Comparison of ENCODE assay signal across 28 cellular contexts in the genomic region with DNA sequence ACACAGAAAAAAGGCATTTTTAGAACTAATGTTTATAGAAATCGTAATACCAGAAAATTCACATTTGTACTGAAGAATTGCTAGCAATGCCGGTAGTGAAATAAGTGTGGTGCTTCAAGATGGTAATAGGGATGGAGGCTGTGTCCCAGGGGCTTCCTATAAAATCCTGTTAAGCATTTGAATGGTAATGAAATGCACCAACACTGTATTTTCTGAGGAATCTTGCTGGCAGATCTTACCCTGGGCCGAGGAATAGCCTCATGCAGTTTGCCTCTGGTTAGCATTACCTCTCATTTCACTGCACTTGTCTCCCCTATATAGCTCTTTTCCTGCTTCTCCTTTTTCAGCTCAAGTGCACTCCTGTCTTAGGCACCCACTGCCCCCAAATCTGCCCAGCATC.
"Had no signal": no experiment of that assay in that cellular context is flagged by ENCODE, and none has a peak within 500 bp of the region (broad histone marks: within the 10 kb centered on the region; RNA-seq: fewer than 3 reads in every experiment).

No MANE protein-coding gene starts in this region.

- H3K4me3 Mint-ChIP-seq: activated CD4-positive, alpha-beta memory T cell treated with anti-CD3 and anti-CD28 coated beads, Interleukin-2, amount 10 ng/mL, durations not matched to agents 7 days and 5 days; activated CD4-positive, alpha-beta T cell treated with anti-CD3 and anti-CD28 coated beads, Interleukin-2, amount 10 ng/mL, durations not matched to agents 7 days and 5 days; activated naive CD8-positive, alpha-beta T cell; activated T-cell treated with anti-CD3 and anti-CD28 coated beads, Interleukin-2, amount 50 U/mL, for 4 hours; activated T-helper 17 cell treated with anti-CD3 and anti-CD28 coated beads, Interleukin-2, amount 50 U/mL, for 72 hours; central memory CD8-positive, alpha-beta T cell; effector memory CD8-positive, alpha-beta T cell had no signal

- H3K27ac ChIP-seq: brain microvascular endothelial cell, esophagus muscularis mucosa, foreskin keratinocyte, gastrocnemius medialis, heart left ventricle had no signal

- H3K27me3 ChIP-seq: brain microvascular endothelial cell, esophagus muscularis mucosa, foreskin keratinocyte, gastrocnemius medialis, heart left ventricle had no signal

- H3K4me1 Mint-ChIP-seq: activated CD4-positive, alpha-beta memory T cell treated with anti-CD3 and anti-CD28 coated beads, Interleukin-2, amount 10 ng/mL, durations not matched to agents 7 days and 5 days; activated CD4-positive, alpha-beta T cell treated with anti-CD3 and anti-CD28 coated beads, Interleukin-2, amount 10 ng/mL, durations not matched to agents 7 days and 5 days; activated T-helper 17 cell treated with anti-CD3 and anti-CD28 coated beads, Interleukin-2, amount 50 U/mL, for 72 hours; central memory CD8-positive, alpha-beta T cell had no signal

- H3K9me3 Mint-ChIP-seq: activated CD4-positive, alpha-beta memory T cell treated with anti-CD3 and anti-CD28 coated beads, Interleukin-2, amount 10 ng/mL, durations not matched to agents 7 days and 5 days; activated CD4-positive, alpha-beta T cell treated with anti-CD3 and anti-CD28 coated beads, Interleukin-2, amount 10 ng/mL, durations not matched to agents 7 days and 5 days; activated T-cell treated with anti-CD3 and anti-CD28 coated beads, Interleukin-2, amount 50 U/mL, for 4 hours; activated T-helper 17 cell treated with anti-CD3 and anti-CD28 coated beads, Interleukin-2, amount 50 U/mL, for 72 hours; central memory CD8-positive, alpha-beta T cell had no signal

- H3K36me3 ChIP-seq: brain microvascular endothelial cell, esophagus muscularis mucosa, gastrocnemius medialis, heart left ventricle had no signal

- H3K4me3 ChIP-seq: esophagus muscularis mucosa, gastrocnemius medialis, heart left ventricle had no signal

- H3K27me3 Mint-ChIP-seq: activated CD4-positive, alpha-beta memory T cell treated with anti-CD3 and anti-CD28 coated beads, Interleukin-2, amount 10 ng/mL, durations not matched to agents 7 days and 5 days; activated CD4-positive, alpha-beta T cell treated with anti-CD3 and anti-CD28 coated beads, Interleukin-2, amount 10 ng/mL, durations not matched to agents 7 days and 5 days; activated naive CD8-positive, alpha-beta T cell; activated T-helper 17 cell treated with anti-CD3 and anti-CD28 coated beads, Interleukin-2, amount 50 U/mL, for 72 hours; central memory CD8-positive, alpha-beta T cell; effector memory CD8-positive, alpha-beta T cell had no signal

- H3K9me3 ChIP-seq: esophagus muscularis mucosa, gastrocnemius medialis, heart left ventricle had no signal

- ATAC-seq: activated T-cell treated with anti-CD3 and anti-CD28 coated beads, Interleukin-2, amount 50 U/mL, for 4 hours; activated T-helper 17 cell treated with anti-CD3 and anti-CD28 coated beads, Interleukin-2, amount 50 U/mL, for 72 hours; effector memory CD8-positive, alpha-beta T cell; foreskin keratinocyte; gastrocnemius medialis; heart left ventricle had no signal

- DNase-seq: activated CD4-positive, alpha-beta memory T cell treated with anti-CD3 and anti-CD28 coated beads, Interleukin-2, amount 10 ng/mL, durations not matched to agents 7 days and 5 days; activated CD4-positive, alpha-beta T cell treated with anti-CD3 and anti-CD28 coated beads for 1 hour; activated CD4-positive, alpha-beta T cell treated with anti-CD3 and anti-CD28 coated beads for 4 hours; activated CD4-positive, alpha-beta T cell treated with anti-CD3 and anti-CD28 coated beads, Interleukin-2, amount 10 ng/mL, durations not matched to agents 7 days and 5 days; activated CD4-positive, alpha-beta T cell treated with anti-CD3 and anti-CD28 coated beads, Interleukin-2, amount 50 U/mL, for 4 hours; activated CD8-positive, alpha-beta memory T cell treated with anti-CD3 and anti-CD28 coated beads, Interleukin-2, amount 50 U/mL, for 48 hours; activated effector memory CD4-positive, alpha-beta T cell treated with Interleukin-2 at 50 U/mL for 16 hours; activated gamma-delta T cell treated with Interleukin-2 at 50 U/mL for 16 hours; activated naive CD4-positive, alpha-beta T cell treated with anti-CD3 and anti-CD28 coated beads, Interleukin-2, amount 50 U/mL, for 16 hours; activated naive CD4-positive, alpha-beta T cell treated with Interleukin-2 at 50 U/mL for 16 hours; activated T-cell treated with anti-CD3 and anti-CD28 coated beads, Interleukin-2, amount 50 U/mL, for 4 hours; amniotic stem cell; anterior cingulate cortex; brain microvascular endothelial cell; cortex of kidney; dermis blood vessel endothelial cell; effector CD4-positive, alpha-beta T cell; effector memory CD8-positive, alpha-beta T cell; erythroblast; foreskin keratinocyte; gastrocnemius medialis; glutamatergic neuron; heart left ventricle; T-helper 2 cell had no signal

- H3K27ac Mint-ChIP-seq: activated CD4-positive, alpha-beta memory T cell treated with anti-CD3 and anti-CD28 coated beads, Interleukin-2, amount 10 ng/mL, durations not matched to agents 7 days and 5 days; activated CD4-positive, alpha-beta T cell treated with anti-CD3 and anti-CD28 coated beads, Interleukin-2, amount 10 ng/mL, durations not matched to agents 7 days and 5 days; activated naive CD8-positive, alpha-beta T cell; activated T-helper 17 cell treated with anti-CD3 and anti-CD28 coated beads, Interleukin-2, amount 50 U/mL, for 72 hours; effector memory CD8-positive, alpha-beta T cell had no signal

- H3K4me1 ChIP-seq: foreskin keratinocyte, gastrocnemius medialis, heart left ventricle had no signal
